In genomic region chr2:112958428-112959108, GRCh38 we compare ENCODE assay signal across 1 cellular context.
TF ChIP-seq lines count a peak whose summit lies in the region.

No MANE protein-coding gene starts in this region.

TF ChIP-seq in SK-N-SH, 30 proteins besides CTCF, POLR2A, EP300 and RAD21 (continued from another document):
- no peak for TF ChIP-seq ZBTB33 (IDR thresholded peaks at IDR 0.05; ENCODE audit: borderline replicate concordance, low read depth)
